In genomic region chr5:141223112-141223783, GRCh38 we compare ENCODE assay signal across 8 cellular contexts. TPM values are rescaled to one million over a fixed set of nuclear protein-coding genes. Genes with fewer than 3 reads are reported as not detected.
DNase-seq lines count a peak whose midpoint lies in the region; ATAC-seq, FAIRE-seq and TF ChIP-seq lines count a peak whose summit lies in the region.

Gene PCDHB14 (plus strand): TSS chr5:141223343. CDS start chr5:141223506, 163 bp downstream.

- peak within 1 kb of the TSS; percentile 35; the same call in 1 of the 2 replicates for H2AFZ ChIP-seq in K562 (ENCODE audit: low read depth, low read length)

- no peaks in the 10 kb centered on the region for H3K9me3 ChIP-seq in K562 (replicated peaks; ENCODE audit: control insufficient read depth, insufficient read depth, low read depth, low read length)

- ATAC-seq in activated CD4-positive, alpha-beta T cell treated with anti-CD3 and anti-CD28 coated beads for 36 hours, result no peak
- ATAC-seq in K562 (peak; percentile 77), GM21367 (IDR thresholded peaks at IDR 0.05; ENCODE audit: unreplicated experiment) (no peak)

- H3K27me3 Mint-ChIP-seq in activated CD4-positive, alpha-beta T cell treated with anti-CD3 and anti-CD28 coated beads for 36 hours, result peaks cover 48% of the 10 kb centered on the region

- in situ Hi-C loops in K562 (cut with MboI), result loop anchor here (25.0 kb wide), 1 partner anchor 914 kb away; no protein-coding TSS in a partner anchor

- H3K4me1 ChIP-seq in K562 (replicated peaks in 1 of 2; ENCODE audit: control insufficient read depth in 2 of 2, insufficient read depth in 2 of 2, low read length in 2 of 2), result no peaks in the 10 kb centered on the region

- peaks cover 8% of the 10 kb centered on the region for H3K36me3 Mint-ChIP-seq in activated CD4-positive, alpha-beta T cell treated with anti-CD3 and anti-CD28 coated beads for 36 hours (ENCODE audit: low read depth)

- no peak for TF ChIP-seq POLR2A in K562 (conservative IDR thresholded peaks at IDR 0.05)

- no peak for TF ChIP-seq EP300 in K562 (IDR thresholded peaks at IDR 0.05; ENCODE audit: low read length)

- H3K4me3 Mint-ChIP-seq in activated CD4-positive, alpha-beta T cell treated with anti-CD3 and anti-CD28 coated beads for 36 hours, result peak within 1 kb of the TSS; percentile 18

- H3K4me2 ChIP-seq in K562 (ENCODE audit: insufficient read depth, low read length), result no peak within 1 kb of the TSS; the same call in 1 of the 2 replicates

- no peak; a peak in 1 of 4 replicates for TF ChIP-seq RAD21 in K562 (CRISPR knock-in tag; conservative IDR thresholded peaks at IDR 0.05 in 1 of 2, IDR thresholded peaks at IDR 0.05 in 1 of 2)

- no TSS peak for BruUV-seq in K562 (replicated peaks; lab: Mats Ljungman, UMichigan)

- no peaks in the 10 kb centered on the region for H3K9me1 ChIP-seq in K562 (ENCODE audit: control insufficient read depth, insufficient read depth, low read length)

- DNase-seq in activated CD4-positive, alpha-beta T cell treated with anti-CD3 and anti-CD28 coated beads for 36 hours, result no peak
- no peak for DNase-seq in activated CD4-positive, alpha-beta T cell treated with anti-CD3 and anti-CD28 coated beads, Interleukin-2, amount 50 U/mL, for 4 hours
- DNase-seq in NCI-H1694 treated with DMSO at 0.1 percent for 48 hours (lab: John Stamatoyannopoulos, UW) (peak; percentile 6), K562 (ENCODE audit: extremely low read depth in 1 of 4, low spot score in 3 of 4) (peak in 3 of 4 experiments; percentile 8 to 30 (median 18)), midbrain (lab: John Stamatoyannopoulos, UW) (peak; percentile 7), hypothalamus (lab: John Stamatoyannopoulos, UW) (no peak), GF-D8 (lab: John Stamatoyannopoulos, UW) (no peak)

- H4K20me1 ChIP-seq in K562 (replicated peaks; ENCODE audit: control insufficient read depth, insufficient read depth, low read length), result no peaks in the 10 kb centered on the region

- POLR2A ChIA-PET in activated CD4-positive, alpha-beta T cell treated with anti-CD3 and anti-CD28 coated beads for 36 hours (lab: Charles Lee), result interaction anchor here (0.6 kb wide), 1 partner anchor 117 kb away, joined by 3 read pairs; no protein-coding TSS in a partner anchor
- POLR2A ChIA-PET in K562 (lab: Yijun Ruan, JAX), result interaction anchor here (1.2 to 1.3 kb wide), 2 partner anchors 9 to 341 kb away, joined by 3 to 4 read pairs; no protein-coding TSS in a partner anchor

- peak; percentile 34 to 64 (median 52); a peak in 5 of 6 replicates for TF ChIP-seq CTCF in K562 (IDR thresholded peaks at IDR 0.05 in 2 of 3, conservative IDR thresholded peaks at IDR 0.05 in 1 of 3; ENCODE audit: insufficient read depth in 2 of 3, low read depth in 1 of 3, low read length in 3 of 3)

- no peak within 1 kb of the TSS for H3K27ac ChIP-seq in K562 (ENCODE audit: extremely low read depth, low read depth, low read length)

- H3K9me3 Mint-ChIP-seq in activated CD4-positive, alpha-beta T cell treated with anti-CD3 and anti-CD28 coated beads for 36 hours (ENCODE audit: low read depth), result peaks cover 19% of the 10 kb centered on the region

- no peak within 1 kb of the TSS for H3K4me3 ChIP-seq in K562

- H3K4me1 Mint-ChIP-seq in activated CD4-positive, alpha-beta T cell treated with anti-CD3 and anti-CD28 coated beads for 36 hours, result peaks cover 5% of the 10 kb centered on the region

- H3K27ac Mint-ChIP-seq in activated CD4-positive, alpha-beta T cell treated with anti-CD3 and anti-CD28 coated beads for 36 hours, result no peak within 1 kb of the TSS

- H3K79me2 ChIP-seq in K562 (ENCODE audit: control insufficient read depth, insufficient read depth, low read length), result no peaks in the 10 kb centered on the region

- intact Hi-C loops in activated CD4-positive, alpha-beta T cell treated with anti-CD3 and anti-CD28 coated beads for 36 hours (cut with DNase I, micrococcal nuclease), result loop anchor here (5.0 to 10.0 kb wide), 2 partner anchors 202 to 339 kb away; partner anchors contain the start of gene PCDHGA11 (in 1 of the 2)
- intact Hi-C loops in K562 (cut with micrococcal nuclease), result loop anchor here (1.0 kb wide), 1 partner anchor 341 kb away; no protein-coding TSS in a partner anchor

- CTCF ChIA-PET in activated CD4-positive, alpha-beta T cell treated with anti-CD3 and anti-CD28 coated beads for 36 hours (lab: Charles Lee), result interaction anchor here (0.7 to 2.2 kb wide), 16 partner anchors 8 to 417 kb away, joined by 3 to 12 read pairs (median 4); partner anchors contain the start of genes PCDHB13 and PCDHB15
- CTCF ChIA-PET in K562 (lab: Yijun Ruan, JAX; ENCODE audit: low intra/inter-chr PET ratio), result interaction anchor here (0.7 to 1.2 kb wide), 3 partner anchors 115 to 842 kb away, joined by 3 to 6 read pairs (median 3); partner anchors contain the start of gene PCDHGA2

- FAIRE-seq in K562 (lab: Jason Lieb, UNC), result peak; percentile 77

- WGBS in K562 (ENCODE audit: insufficient coverage, low coverage, missing lambda C conversion rate), result under 1% methylated on average over 15 of the region's 15 CpGs

- no peaks in the 10 kb centered on the region for H3K36me3 ChIP-seq in K562 (ENCODE audit: control insufficient read depth, insufficient read depth, low read length)

- H3K27me3 ChIP-seq in K562 (ENCODE audit: control insufficient read depth in 2 of 2, insufficient read depth in 2 of 2, low read length in 2 of 2), result peaks cover 0 to 6% of the 10 kb centered on the region in 2 experiments; a peak in 2 of 5 replicates

- H3K9ac ChIP-seq in K562 (ENCODE audit: insufficient read depth in 1 of 2, low read depth in 2 of 2, low read length in 2 of 2), result no peak within 1 kb of the TSS

TF ChIP-seq in K562, 482 proteins besides CTCF, POLR2A, EP300 and RAD21 (continues in another document):
- TF ChIP-seq ZNF124 (CRISPR knock-in tag; IDR thresholded peaks at IDR 0.05), result no peak

RNA-seq across cellular contexts. Expression of gene PCDHB14, which starts in this region (rescaled TPM):
- not detected for total RNA-seq in activated CD4-positive, alpha-beta T cell treated with anti-CD3 and anti-CD28 coated beads for 36 hours
- not detected in 2 replicates for total RNA-seq in K562 (2011; cell fraction: chromatin; rRNA removed; ENCODE audit: low replicate concordance)
- total RNA-seq in K562 (2011; cell fraction: nucleolus; rRNA removed), result not detected in 2 replicates
- not detected in 2 replicates for total RNA-seq in K562 (2011; cell fraction: nucleoplasm; rRNA removed)
- total RNA-seq in K562 (2014; rRNA removed), result not detected in 2 replicates
- total RNA-seq in K562 (2014; rRNA removed; fragmentation: Illumina TruSeq; extraction: Trizol), result not detected in 2 replicates
- not detected in 2 replicates for total RNA-seq in K562 (2015; rRNA removed; fragmentation: Illumina TruSeq; extraction: Trizol)
- not detected in 2 replicates for total RNA-seq in K562 (2021)
- polyA plus RNA-seq in K562 (2011; rRNA removed), result not detected in 2 replicates
- polyA plus RNA-seq in K562 (2011; cell fraction: cytosol; rRNA removed), result not detected in 2 replicates
- 0.04 TPM in 1 of 2 replicates, not detected in the other for polyA plus RNA-seq in K562 (2011; cell fraction: nucleus; rRNA removed)
- polyA plus RNA-seq in K562 (2012), result 0.04 TPM in 1 of 2 replicates, not detected in the other
- polyA plus RNA-seq in K562 (2014; fragmentation: Illumina TruSeq; extraction: Trizol), result not detected in 2 replicates
- polyA plus RNA-seq in K562 (2014; fragmentation: Nextera tagmentation; extraction: Ambion mirVana), result not detected
- polyA plus RNA-seq in K562 (2014; rRNA removed), result not detected in 2 replicates
- polyA minus RNA-seq in K562 (2011; rRNA and poly(A)+ RNA removed), result 0.04 TPM in 1 of 2 replicates, not detected in the other
- polyA minus RNA-seq in K562 (2011; cell fraction: cytosol; rRNA and poly(A)+ RNA removed), result not detected in 2 replicates
- not detected in 2 replicates for polyA minus RNA-seq in K562 (2011; cell fraction: nucleus; rRNA and poly(A)+ RNA removed)

Comparison
In these comparisons a context has a peak if more than half of its experiments do, and no peak if none do; other contexts are left out.
1. Peak in DNase-seq and ATAC-seq in K562; RNA of the gene not detected or under 1 TPM.
2. DNase-seq: peak in NCI-H1694 treated with DMSO at 0.1 percent for 48 hours (single experiment) and midbrain (single experiment); none in activated CD4-positive, alpha-beta T cell treated with anti-CD3 and anti-CD28 coated beads for 36 hours (single experiment), activated CD4-positive, alpha-beta T cell treated with anti-CD3 and anti-CD28 coated beads, Interleukin-2, amount 50 U/mL, for 4 hours (0 of 2), hypothalamus (0 of 51) and GF-D8 (single experiment).